10 cellular contexts compared by ENCODE assay signal in the genomic region with DNA sequence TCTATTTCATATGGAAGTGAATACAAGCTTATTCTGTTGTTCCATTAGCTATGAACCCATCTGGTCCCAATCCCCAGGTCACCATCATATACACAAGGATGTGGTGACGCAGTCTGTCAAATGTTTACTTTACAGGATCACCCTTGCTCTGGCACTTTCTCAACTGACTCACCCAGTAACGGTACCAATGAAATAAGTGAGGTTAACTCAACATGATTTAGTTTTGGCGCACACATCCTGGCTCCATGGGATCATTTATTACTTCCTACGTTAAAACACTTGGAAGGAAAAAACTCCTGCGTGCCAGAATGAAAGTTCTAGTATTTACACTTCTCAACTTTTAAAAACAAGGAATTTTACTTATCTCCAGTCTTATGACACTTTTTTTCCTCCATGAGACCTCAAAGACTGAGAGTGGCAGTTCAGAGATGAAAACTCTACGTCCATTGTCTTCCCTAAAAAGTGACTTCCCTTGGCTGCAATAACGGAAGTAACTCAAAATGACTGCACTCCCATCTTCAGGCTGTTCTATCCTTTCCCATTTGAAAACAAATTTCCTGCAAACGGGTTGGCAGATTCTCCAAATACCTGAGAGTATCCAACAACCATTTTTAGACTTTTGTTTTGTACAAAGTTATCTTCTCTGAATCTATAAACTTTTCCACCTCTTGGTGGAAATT. TPM values are rescaled to one million over a fixed set of nuclear protein-coding genes. Genes with fewer than 3 reads are reported as not detected.
DNase-seq lines count a peak whose midpoint lies in the region; ATAC-seq and TF ChIP-seq lines count a peak whose summit lies in the region.
"Had no signal": no experiment of that assay in that cellular context is flagged by ENCODE, and none has a peak within 500 bp of the region (broad histone marks: within the 10 kb centered on the region; RNA-seq: fewer than 3 reads in every experiment).

No MANE protein-coding gene starts in this region.

- DNase-seq in AG09319 (ENCODE audit: extremely low read depth, low read depth) (peak; percentile 94), NCI-H446 (lab: John Stamatoyannopoulos, UW) (peak; percentile 47 to 56), dermis microvascular lymphatic vessel endothelial cell (ENCODE audit: low read depth in 2 of 2) (peak; percentile 88 to 92), omental fat pad (ENCODE audit: low spot score) (no peak), foreskin melanocyte (no peak), retina (no peak)
- DNase-seq: islet precursor cell had no signal

- peak; percentile 70 for ATAC-seq in omental fat pad (ENCODE audit: low FRiP score)
- no peak for ATAC-seq in GM18873 (IDR thresholded peaks at IDR 0.05; ENCODE audit: low FRiP score, unreplicated experiment)
- ATAC-seq in GM18502 (IDR thresholded peaks at IDR 0.05; ENCODE audit: poor library complexity, unreplicated experiment): no peak
- ATAC-seq: HCT116 had no signal

- no peak for TF ChIP-seq CTCF in AG09319 (IDR thresholded peaks at IDR 0.05; ENCODE audit: low read depth, low read length)
- no peak for TF ChIP-seq CTCF in omental fat pad (IDR thresholded peaks at IDR 0.05)

RNA-seq across cellular contexts. Expression of gene AGPAT4, which starts 15.9 kb away (rescaled TPM):
- total RNA-seq in dermis microvascular lymphatic vessel endothelial cell (8.7 and 11.6 TPM in 2 replicates), omental fat pad (10 to 100 TPM in 2 of 4 donors, 1 to 10 TPM in 2; 7.2 to 20.2 (median 12.5) TPM)

Comparison
In these comparisons a context has a peak if more than half of its experiments do, and no peak if none do; other contexts are left out.
1. DNase-seq: peak in AG09319 (single experiment), NCI-H446 (2 of 2) and dermis microvascular lymphatic vessel endothelial cell (2 of 2); none in omental fat pad (single experiment), foreskin melanocyte (single experiment) and retina (single experiment).